Comparison of ENCODE assay signal across 14 cellular contexts in genomic region chr9:107237873-107238272, GRCh38.
"Had no signal": no experiment of that assay in that cellular context is flagged by ENCODE, and none has a peak within 500 bp of the region (broad histone marks: within the 10 kb centered on the region; RNA-seq: fewer than 3 reads in every experiment).

No MANE protein-coding gene starts in this region.

- H3K27me3 ChIP-seq: hepatocyte, pancreas had no signal

- H3K36me3 Mint-ChIP-seq: naive B cell had no signal

- H3K79me2 ChIP-seq: hepatocyte had no signal

- H3K4me2 ChIP-seq: hepatocyte had no signal

- H3K36me3 ChIP-seq: pancreas had no signal

- H3K4me3 Mint-ChIP-seq: activated T-helper 1 cell treated with anti-CD3 and anti-CD28 coated beads, Interleukin-12 subunit alpha, Interleukin-12 subunit beta, Interleukin-2, Interleukin-4 antibody, amounts not matched to agents 30 ng/mL and 10 ng/mL and 1 ng/mL, durations not matched to agents 14 hours and 24 hours and 36 hours; endodermal cell; naive B cell had no signal

- ATAC-seq: left lobe of liver, pancreas had no signal

- DNase-seq: activated CD4-positive, alpha-beta T cell treated with anti-CD3 and anti-CD28 coated beads, Interleukin-2, amount 50 U/mL, for 4 hours; activated CD4-positive, CD25-positive, alpha-beta regulatory T cell treated with anti-CD3 and anti-CD28 coated beads, Interleukin-2, amount 50 U/mL, for 72 hours; activated CD8-positive, alpha-beta memory T cell treated with anti-CD3 and anti-CD28 coated beads, Interleukin-2, amount 50 U/mL, for 48 hours; activated naive CD4-positive, alpha-beta T cell; endodermal cell; erythroblast; islet precursor cell; naive B cell; pancreas; stimulated activated CD4-positive, alpha-beta T cell treated with anti-CD3 and anti-CD28 coated beads, Interleukin-1b, Interleukin-23, amount 100 ng/mL, for 48 hours; SW 1271 had no signal

- H3K4me3 ChIP-seq: hepatocyte, pancreas had no signal

- H3K27ac ChIP-seq: hepatocyte, pancreas had no signal

- H3K9me3 ChIP-seq: pancreas had no signal

- H3K27ac Mint-ChIP-seq: activated T-helper 1 cell treated with anti-CD3 and anti-CD28 coated beads, Interleukin-12 subunit alpha, Interleukin-12 subunit beta, Interleukin-2, Interleukin-4 antibody, amounts not matched to agents 30 ng/mL and 10 ng/mL and 1 ng/mL, durations not matched to agents 14 hours and 24 hours and 36 hours; endodermal cell; naive B cell had no signal

- H3K9me3 Mint-ChIP-seq: activated T-helper 1 cell treated with anti-CD3 and anti-CD28 coated beads, Interleukin-12 subunit alpha, Interleukin-12 subunit beta, Interleukin-2, Interleukin-4 antibody, amounts not matched to agents 30 ng/mL and 10 ng/mL and 1 ng/mL, durations not matched to agents 14 hours and 24 hours and 36 hours; endodermal cell; naive B cell had no signal

- H2AFZ ChIP-seq: hepatocyte had no signal
